9 cellular contexts compared by ENCODE assay signal in genomic region chr1:235597867-235598553, GRCh38. TPM values are rescaled to one million over a fixed set of nuclear protein-coding genes. Genes with fewer than 3 reads are reported as not detected.
A peak's percentile ranks its signal among the peaks of the same experiment; 100 is the strongest.
DNase-seq lines count a peak whose midpoint lies in the region; TF ChIP-seq lines count a peak whose summit lies in the region.
"Had no signal": no experiment of that assay in that cellular context is flagged by ENCODE, and none has a peak within 500 bp of the region (broad histone marks: within the 10 kb centered on the region; RNA-seq: fewer than 3 reads in every experiment).

No MANE protein-coding gene starts in this region.

- peak; percentile 58 for DNase-seq in NCI-H460 (ENCODE audit: extremely low read depth, low read depth)
- peak; percentile 71 for DNase-seq in choroid plexus epithelial cell (ENCODE audit: low read depth)
- no peak for DNase-seq in progenitor cell of endocrine pancreas (ENCODE audit: low spot score, unreplicated experiment)
- DNase-seq in coronary artery (ENCODE audit: low spot score) = no peak
- no peak for DNase-seq in NK-92 treated with Interleukin-12 subunit alpha and Interleukin-12 subunit beta, amount 100 ng/mL, for 24 hours (lab: John Stamatoyannopoulos, UW)
- DNase-seq in NCI-H345 (lab: John Stamatoyannopoulos, UW) = no peak
- DNase-seq: left ventricle myocardium inferior had no signal

- H3K4me3 Mint-ChIP-seq in progenitor cell of endocrine pancreas (ENCODE audit: low read depth) = no peak overlapping the region
- H3K4me3 Mint-ChIP-seq: activated T-helper 17 cell treated with anti-CD3 and anti-CD28 coated beads, Interleukin-2, amount 50 U/mL, for 72 hours had no signal

- TF ChIP-seq CTCF in GM12874 (IDR thresholded peaks at IDR 0.05; ENCODE audit: insufficient read depth, low read depth, low read length) (peak; percentile 23; the same call in 1 of the 2 replicates), choroid plexus epithelial cell (conservative IDR thresholded peaks at IDR 0.05; ENCODE audit: low read depth, low read length) (peak; percentile 66), progenitor cell of endocrine pancreas (IDR thresholded peaks at IDR 0.05; ENCODE audit: unreplicated experiment) (peak; percentile 45), coronary artery (IDR thresholded peaks at IDR 0.05) (no peak)

- H3K9me3 Mint-ChIP-seq in progenitor cell of endocrine pancreas (ENCODE audit: low read depth) = no peaks in the 10 kb centered on the region
- H3K9me3 Mint-ChIP-seq: activated T-helper 17 cell treated with anti-CD3 and anti-CD28 coated beads, Interleukin-2, amount 50 U/mL, for 72 hours had no signal

- H3K4me1 Mint-ChIP-seq in progenitor cell of endocrine pancreas (ENCODE audit: low read depth) = no peaks in the 10 kb centered on the region
- H3K4me1 Mint-ChIP-seq: activated T-helper 17 cell treated with anti-CD3 and anti-CD28 coated beads, Interleukin-2, amount 50 U/mL, for 72 hours had no signal

- peaks cover 6% of the 10 kb centered on the region for H3K36me3 Mint-ChIP-seq in progenitor cell of endocrine pancreas (ENCODE audit: insufficient read depth)

- H3K27me3 Mint-ChIP-seq in progenitor cell of endocrine pancreas = no peaks in the 10 kb centered on the region

- no peak overlapping the region for H3K27ac Mint-ChIP-seq in progenitor cell of endocrine pancreas
- H3K27ac Mint-ChIP-seq: activated T-helper 17 cell treated with anti-CD3 and anti-CD28 coated beads, Interleukin-2, amount 50 U/mL, for 72 hours had no signal

- H3K4me3 ChIP-seq in choroid plexus epithelial cell (ENCODE audit: low read depth, low read length) (no peak overlapping the region), coronary artery (no peak overlapping the region)
- H3K4me3 ChIP-seq: left ventricle myocardium inferior had no signal

- no peak overlapping the region for H3K27ac ChIP-seq in coronary artery
- H3K27ac ChIP-seq: left ventricle myocardium inferior had no signal

RNA-seq across cellular contexts. Expression of gene GNG4, which starts 51.6 kb away (rescaled TPM):
- 0.25 and 0.87 TPM in 2 replicates for total RNA-seq in NCI-H460 (2014; rRNA removed; shearing (Covaris generic))
- polyA plus RNA-seq in NCI-H460 (2014; cell fraction: nucleus; rRNA removed) = 0.20 TPM in 1 of 2 replicates, not detected in the other
- total RNA-seq in progenitor cell of endocrine pancreas = 19.6 and 26.7 TPM in 2 replicates

Comparison
In these comparisons a context has a peak if more than half of its experiments do, and no peak if none do; other contexts are left out.
1. DNase-seq: peak in NCI-H460 (single experiment) and choroid plexus epithelial cell (single experiment); none in progenitor cell of endocrine pancreas (single experiment), coronary artery (single experiment), NK-92 treated with Interleukin-12 subunit alpha and Interleukin-12 subunit beta, amount 100 ng/mL, for 24 hours (single experiment) and NCI-H345 (single experiment).
2. RNA of gene GNG4, which starts 51.6 kb away (total RNA-seq): 19.6 to 26.7 TPM in progenitor cell of endocrine pancreas; 0.25 to 0.87 TPM in NCI-H460; every median in the first group is over 10 times any median in the second.